ENCODE assay signal across 1 cellular context in genomic region chr1:110002695-110003094, GRCh38.
A peak's percentile ranks its signal among the peaks of the same experiment; 100 is the strongest.
TF ChIP-seq lines count a peak whose summit lies in the region.

No MANE protein-coding gene starts in this region.

TF ChIP-seq in K562, 482 proteins besides CTCF, POLR2A, EP300 and RAD21 (continued from another document):
- TF ChIP-seq, protein P1, sequence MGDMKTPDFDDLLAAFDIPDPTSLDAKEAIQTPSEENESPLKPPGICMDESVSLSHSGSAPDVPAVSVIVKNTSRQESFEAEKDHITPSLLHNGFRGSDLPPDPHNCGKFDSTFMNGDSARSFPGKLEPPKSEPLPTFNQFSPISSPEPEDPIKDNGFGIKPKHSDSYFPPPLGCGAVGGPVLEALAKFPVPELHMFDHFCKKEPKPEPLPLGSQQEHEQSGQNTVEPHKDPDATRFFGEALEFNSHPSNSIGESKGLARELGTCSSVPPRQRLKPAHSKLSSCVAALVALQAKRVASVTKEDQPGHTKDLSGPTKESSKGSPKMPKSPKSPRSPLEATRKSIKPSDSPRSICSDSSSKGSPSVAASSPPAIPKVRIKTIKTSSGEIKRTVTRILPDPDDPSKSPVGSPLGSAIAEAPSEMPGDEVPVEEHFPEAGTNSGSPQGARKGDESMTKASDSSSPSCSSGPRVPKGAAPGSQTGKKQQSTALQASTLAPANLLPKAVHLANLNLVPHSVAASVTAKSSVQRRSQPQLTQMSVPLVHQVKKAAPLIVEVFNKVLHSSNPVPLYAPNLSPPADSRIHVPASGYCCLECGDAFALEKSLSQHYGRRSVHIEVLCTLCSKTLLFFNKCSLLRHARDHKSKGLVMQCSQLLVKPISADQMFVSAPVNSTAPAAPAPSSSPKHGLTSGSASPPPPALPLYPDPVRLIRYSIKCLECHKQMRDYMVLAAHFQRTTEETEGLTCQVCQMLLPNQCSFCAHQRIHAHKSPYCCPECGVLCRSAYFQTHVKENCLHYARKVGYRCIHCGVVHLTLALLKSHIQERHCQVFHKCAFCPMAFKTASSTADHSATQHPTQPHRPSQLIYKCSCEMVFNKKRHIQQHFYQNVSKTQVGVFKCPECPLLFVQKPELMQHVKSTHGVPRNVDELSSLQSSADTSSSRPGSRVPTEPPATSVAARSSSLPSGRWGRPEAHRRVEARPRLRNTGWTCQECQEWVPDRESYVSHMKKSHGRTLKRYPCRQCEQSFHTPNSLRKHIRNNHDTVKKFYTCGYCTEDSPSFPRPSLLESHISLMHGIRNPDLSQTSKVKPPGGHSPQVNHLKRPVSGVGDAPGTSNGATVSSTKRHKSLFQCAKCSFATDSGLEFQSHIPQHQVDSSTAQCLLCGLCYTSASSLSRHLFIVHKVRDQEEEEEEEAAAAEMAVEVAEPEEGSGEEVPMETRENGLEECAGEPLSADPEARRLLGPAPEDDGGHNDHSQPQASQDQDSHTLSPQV (IDR thresholded peaks at IDR 0.05), result 0 out of 2 replicates have a peak, but pooled peaks have one; percentile 15
- TF ChIP-seq REST (CRISPR knock-in tag; IDR thresholded peaks at IDR 0.05; ENCODE audit: low read depth), result no peak
